25 cellular contexts compared by ENCODE assay signal in genomic region chr2:145404690-145405089, GRCh38.
"Had no signal": no experiment of that assay in that cellular context is flagged by ENCODE, and none has a peak within 500 bp of the region (broad histone marks: within the 10 kb centered on the region; RNA-seq: fewer than 3 reads in every experiment).

No MANE protein-coding gene starts in this region.

- H3K36me3 Mint-ChIP-seq: activated naive CD4-positive, alpha-beta T cell treated with anti-CD3 and anti-CD28 coated beads, Interleukin-2, amount 10 ng/mL, durations not matched to agents 7 days and 5 days; mesothelial cell of epicardium had no signal

- H3K27me3 Mint-ChIP-seq: progenitor cell of endocrine pancreas had no signal

- H3K27ac Mint-ChIP-seq: activated CD4-positive, alpha-beta T cell treated with anti-CD3 and anti-CD28 coated beads, Interleukin-2, amount 10 ng/mL, durations not matched to agents 7 days and 5 days; activated CD8-positive, alpha-beta T cell treated with anti-CD3 and anti-CD28 coated beads, Interleukin-2, amount 10 ng/mL, durations not matched to agents 7 days and 5 days; activated naive CD4-positive, alpha-beta T cell treated with anti-CD3 and anti-CD28 coated beads, Interleukin-2, amount 10 ng/mL, durations not matched to agents 7 days and 5 days; activated naive CD8-positive, alpha-beta T cell treated with anti-CD3 and anti-CD28 coated beads, Interleukin-2, amount 50 U/mL, for 24 hours; mesothelial cell of epicardium; nephron; progenitor cell of endocrine pancreas; stimulated activated naive CD8-positive, alpha-beta T cell treated with anti-CD3 and anti-CD28 coated beads, Interleukin-15, amount 100 ng/mL, for 72 hours had no signal

- H3K4me1 Mint-ChIP-seq: activated CD4-positive, alpha-beta T cell treated with anti-CD3 and anti-CD28 coated beads, Interleukin-2, amount 10 ng/mL, durations not matched to agents 7 days and 5 days; activated naive CD4-positive, alpha-beta T cell treated with anti-CD3 and anti-CD28 coated beads, Interleukin-2, amount 10 ng/mL, durations not matched to agents 7 days and 5 days; activated naive CD8-positive, alpha-beta T cell treated with anti-CD3 and anti-CD28 coated beads, Interleukin-2, amount 50 U/mL, for 24 hours; mesothelial cell of epicardium; nephron; stimulated activated naive CD8-positive, alpha-beta T cell treated with anti-CD3 and anti-CD28 coated beads, Interleukin-15, amount 100 ng/mL, for 72 hours had no signal

- H3K4me1 ChIP-seq: breast epithelium, lower lobe of right lung, right atrium auricular region, suprapubic skin, transverse colon, uterus had no signal

- H3K27ac ChIP-seq: breast epithelium, lower lobe of right lung, right atrium auricular region, suprapubic skin, transverse colon, uterus had no signal

- H3K9me3 ChIP-seq: breast epithelium, lower lobe of right lung, right atrium auricular region, suprapubic skin, transverse colon, uterus had no signal

- H3K4me3 Mint-ChIP-seq: activated CD4-positive, alpha-beta T cell treated with anti-CD3 and anti-CD28 coated beads, Interleukin-2, amount 10 ng/mL, durations not matched to agents 7 days and 5 days; activated CD8-positive, alpha-beta T cell treated with anti-CD3 and anti-CD28 coated beads, Interleukin-2, amount 10 ng/mL, durations not matched to agents 7 days and 5 days; activated naive CD4-positive, alpha-beta T cell treated with anti-CD3 and anti-CD28 coated beads, Interleukin-2, amount 10 ng/mL, durations not matched to agents 7 days and 5 days; activated naive CD8-positive, alpha-beta T cell treated with anti-CD3 and anti-CD28 coated beads, Interleukin-2, amount 50 U/mL, for 24 hours; activated T-cell treated with anti-CD3 and anti-CD28 coated beads, Interleukin-2, amount 50 U/mL, for 4 hours; mesothelial cell of epicardium; nephron; stimulated activated naive CD8-positive, alpha-beta T cell treated with anti-CD3 and anti-CD28 coated beads, Interleukin-15, amount 100 ng/mL, for 72 hours had no signal

- H3K9me3 Mint-ChIP-seq: activated naive CD4-positive, alpha-beta T cell treated with anti-CD3 and anti-CD28 coated beads, Interleukin-2, amount 10 ng/mL, durations not matched to agents 7 days and 5 days; activated naive CD8-positive, alpha-beta T cell treated with anti-CD3 and anti-CD28 coated beads, Interleukin-2, amount 50 U/mL, for 24 hours; activated T-cell treated with anti-CD3 and anti-CD28 coated beads, Interleukin-2, amount 50 U/mL, for 4 hours; mesothelial cell of epicardium; nephron; stimulated activated naive CD8-positive, alpha-beta T cell treated with anti-CD3 and anti-CD28 coated beads, Interleukin-15, amount 100 ng/mL, for 72 hours had no signal

- DNase-seq: activated CD4-positive, alpha-beta T cell treated with anti-CD3 and anti-CD28 coated beads, Interleukin-2, amount 10 ng/mL, durations not matched to agents 7 days and 5 days; activated CD8-positive, alpha-beta T cell treated with anti-CD3 and anti-CD28 coated beads, Interleukin-2, amount 10 ng/mL, durations not matched to agents 7 days and 5 days; activated naive CD4-positive, alpha-beta T cell treated with anti-CD3 and anti-CD28 coated beads, Interleukin-2, amount 10 ng/mL, durations not matched to agents 7 days and 5 days; activated naive CD8-positive, alpha-beta T cell treated with anti-CD3 and anti-CD28 coated beads, Interleukin-2, amount 50 U/mL, for 24 hours; activated T-cell treated with anti-CD3 and anti-CD28 coated beads, Interleukin-2, amount 50 U/mL, for 4 hours; aorta; cerebellar nuclear complex; effector CD4-positive, alpha-beta T cell; hippocampal formation; islet precursor cell; left colon; lower lobe of right lung; stimulated activated CD4-positive, alpha-beta T cell treated with anti-CD3 and anti-CD28 coated beads, Interleukin-15, amount 100 ng/mL, for 24 hours; stimulated activated CD4-positive, alpha-beta T cell treated with anti-CD3 and anti-CD28 coated beads, Interleukin-2, amount 100 ng/mL, for 48 hours; stimulated activated naive CD8-positive, alpha-beta T cell treated with anti-CD3 and anti-CD28 coated beads, Interleukin-15, amount 100 ng/mL, for 72 hours; transverse colon; uterus had no signal

- ATAC-seq: activated CD4-positive, CD25-positive, alpha-beta regulatory T cell treated with anti-CD3 and anti-CD28 coated beads, Interleukin-2, amount 50 U/mL, for 24 hours; activated CD8-positive, alpha-beta T cell treated with anti-CD3 and anti-CD28 coated beads, Interleukin-2, amount 10 ng/mL, durations not matched to agents 7 days and 5 days; activated naive CD8-positive, alpha-beta T cell treated with anti-CD3 and anti-CD28 coated beads, Interleukin-2, amount 50 U/mL, for 24 hours; activated T-cell treated with anti-CD3 and anti-CD28 coated beads, Interleukin-2, amount 50 U/mL, for 4 hours; esophagus mucosa; left colon; lower lobe of right lung; stimulated activated naive CD8-positive, alpha-beta T cell treated with anti-CD3 and anti-CD28 coated beads, Interleukin-15, amount 100 ng/mL, for 72 hours had no signal

- H3K27me3 ChIP-seq: breast epithelium, right atrium auricular region, suprapubic skin, transverse colon, uterus had no signal

- H3K36me3 ChIP-seq: breast epithelium, lower lobe of right lung, right atrium auricular region, suprapubic skin, transverse colon, uterus had no signal

- H3K4me3 ChIP-seq: breast epithelium, lower lobe of right lung, right atrium auricular region, suprapubic skin, transverse colon, uterus had no signal
